ENCODE assay signal across 29 cellular contexts in the genomic region with DNA sequence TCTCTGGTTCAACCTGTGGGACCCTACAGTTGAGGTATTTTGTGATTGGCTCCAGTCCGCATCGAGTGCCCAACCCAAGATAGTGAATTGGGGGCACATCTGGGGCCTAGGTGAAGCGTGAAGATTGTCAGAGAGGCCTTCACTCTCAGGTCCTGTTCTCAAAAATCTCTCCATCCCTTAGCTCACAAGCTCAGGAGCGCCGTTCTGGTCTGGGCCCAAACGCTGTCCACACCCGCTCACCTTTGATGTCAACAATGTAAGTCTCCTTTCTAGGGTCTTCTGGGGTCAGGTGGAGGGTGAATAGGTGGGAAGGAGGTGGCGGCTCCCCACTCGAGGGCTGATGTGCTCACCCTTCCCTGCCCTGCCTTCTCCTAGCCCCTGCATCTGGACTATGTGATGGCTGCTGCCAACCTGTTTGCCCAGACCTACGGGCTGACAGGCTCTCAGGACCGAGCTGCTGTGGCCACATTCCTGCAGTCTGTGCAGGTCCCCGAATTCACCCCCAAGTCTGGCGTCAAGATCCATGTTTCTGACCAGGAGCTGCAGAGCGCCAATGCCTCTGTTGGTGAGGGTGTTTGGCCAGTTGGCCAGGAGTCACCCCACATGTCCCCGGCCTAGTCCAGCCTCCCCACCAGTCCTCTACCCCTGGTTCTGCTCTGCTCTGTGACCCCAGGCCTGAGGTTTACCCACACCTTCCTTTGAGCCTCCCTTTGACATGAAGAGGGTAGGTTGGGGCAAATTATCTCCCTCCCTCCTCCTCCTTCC.
"Had no signal": no experiment of that assay in that cellular context is flagged by ENCODE, and none has a peak within 500 bp of the region (broad histone marks: within the 10 kb centered on the region; RNA-seq: fewer than 3 reads in every experiment).

No MANE protein-coding gene starts in this region.

- H3K27ac Mint-ChIP-seq: activated T-helper 2 cell treated with anti-CD3 and anti-CD28 coated beads, Interferon-gamma antibody, Interleukin-2, Interleukin-4, amounts not matched to agents 10 μg/mL and 5 μg/mL and 100 μg/mL, durations not matched to agents 14 hours and 24 hours and 36 hours; T-helper 1 cell treated with Interleukin-12 subunit alpha and Interleukin-12 subunit beta and Interleukin-4 antibody, amounts not matched to agents 30 μg/mL and 1 μg/mL, for 36 hours had no signal

- DNase-seq: activated CD4-positive, alpha-beta T cell treated with anti-CD3 and anti-CD28 coated beads for 48 hours; activated CD4-positive, alpha-beta T cell treated with anti-CD3 and anti-CD28 coated beads, Interleukin-2, amount 50 U/mL, for 48 hours; activated CD8-positive, alpha-beta memory T cell treated with anti-CD3 and anti-CD28 coated beads for 24 hours; activated CD8-positive, alpha-beta memory T cell treated with anti-CD3 and anti-CD28 coated beads, Interleukin-2, amount 50 U/mL, for 48 hours; activated T-cell treated with anti-CD3 and anti-CD28 coated beads, Interleukin-2, amount 50 U/mL, for 48 hours; brain microvascular endothelial cell; caudate nucleus; foreskin fibroblast; islet precursor cell; lower lobe of right lung; mesendoderm; mucosa of descending colon; stimulated activated CD4-positive, alpha-beta T cell treated with anti-CD3 and anti-CD28 coated beads, Interleukin-12 subunit alpha, Interleukin-12 subunit beta, amount 100 ng/mL, for 4 hours; stimulated activated CD4-positive, alpha-beta T cell treated with anti-CD3 and anti-CD28 coated beads, Interleukin-4, amount 100 ng/mL, for 1 hour; SW 1271; T1000; trophoblast cell; WERI-Rb-1 had no signal

- H3K27me3 Mint-ChIP-seq: natural killer cell treated with Interleukin-12 subunit alpha and Interleukin-12 subunit beta and Interleukin-15 and Interleukin-18, amount 100 ng/mL, for 72 hours; stimulated activated naive CD8-positive, alpha-beta T cell treated with anti-CD3 and anti-CD28 coated beads, Interleukin-15, Interleukin-2, amounts not matched to agents 100 ng/mL and 50 ng/mL, for 24 hours had no signal

- H3K27ac ChIP-seq: ascending aorta, brain microvascular endothelial cell, hepatocyte, lower lobe of right lung, right lobe of liver, thoracic aorta, WERI-Rb-1 had no signal

- ATAC-seq: activated CD4-positive, CD25-positive, alpha-beta regulatory T cell treated with anti-CD3 and anti-CD28 coated beads, Interleukin-2, amount 50 U/mL, for 24 hours; activated naive CD4-positive, alpha-beta T cell treated with anti-CD3 and anti-CD28 coated beads, Interleukin-2, amount 50 U/mL, for 72 hours; esophagus mucosa; lower lobe of right lung; mucosa of descending colon; natural killer cell treated with Interleukin-12 subunit alpha and Interleukin-12 subunit beta and Interleukin-15 and Interleukin-18, amount 100 ng/mL, for 72 hours; right lobe of liver had no signal

- H3K9me3 Mint-ChIP-seq: activated naive CD4-positive, alpha-beta T cell treated with anti-CD3 and anti-CD28 coated beads, Interleukin-2, amount 50 U/mL, for 72 hours; activated T-helper 2 cell treated with anti-CD3 and anti-CD28 coated beads, Interferon-gamma antibody, Interleukin-2, Interleukin-4, amounts not matched to agents 10 μg/mL and 5 μg/mL and 100 μg/mL, durations not matched to agents 14 hours and 24 hours and 36 hours; natural killer cell treated with Interleukin-12 subunit alpha and Interleukin-12 subunit beta and Interleukin-15 and Interleukin-18, amount 100 ng/mL, for 72 hours; stimulated activated naive CD8-positive, alpha-beta T cell treated with anti-CD3 and anti-CD28 coated beads, Interleukin-15, Interleukin-2, amounts not matched to agents 100 ng/mL and 50 ng/mL, for 24 hours; T-helper 1 cell treated with Interleukin-12 subunit alpha and Interleukin-12 subunit beta and Interleukin-4 antibody, amounts not matched to agents 30 μg/mL and 1 μg/mL, for 36 hours had no signal

- H3K4me3 Mint-ChIP-seq: natural killer cell treated with Interleukin-12 subunit alpha and Interleukin-12 subunit beta and Interleukin-15 and Interleukin-18, amount 100 ng/mL, for 72 hours; stimulated activated naive CD8-positive, alpha-beta T cell treated with anti-CD3 and anti-CD28 coated beads, Interleukin-15, Interleukin-2, amounts not matched to agents 100 ng/mL and 50 ng/mL, for 24 hours; T-helper 1 cell treated with Interleukin-12 subunit alpha and Interleukin-12 subunit beta and Interleukin-4 antibody, amounts not matched to agents 30 μg/mL and 1 μg/mL, for 36 hours had no signal
